Comparison of ENCODE assay signal across 8 cellular contexts in genomic region chr4:176002007-176002623, GRCh38.
DNase-seq lines count a peak whose midpoint lies in the region; ATAC-seq, FAIRE-seq and TF ChIP-seq lines count a peak whose summit lies in the region.

No MANE protein-coding gene starts in this region.

- H3K4me3 Mint-ChIP-seq in activated CD4-positive, alpha-beta T cell treated with anti-CD3 and anti-CD28 coated beads for 36 hours, result peak overlapping the region; percentile 21
- H3K4me3 Mint-ChIP-seq in H9, result peak overlapping the region; percentile 77 to 92

- no peak for TF ChIP-seq CTCF in H9 (conservative IDR thresholded peaks at IDR 0.05)
- no peak for TF ChIP-seq CTCF in bronchial epithelial cell (IDR thresholded peaks at IDR 0.05; ENCODE audit: insufficient read depth, low read length, severe bottlenecking)
- no peak for TF ChIP-seq CTCF in liver (IDR thresholded peaks at IDR 0.05; ENCODE audit: low read depth, low read length, missing input control)

- H3K4ac ChIP-seq in H9 (ENCODE audit: low read depth, low read length), result no peak overlapping the region

- no peak overlapping the region for H3K56ac ChIP-seq in H9 (ENCODE audit: insufficient read length, low read depth, low read length)

- peak; percentile 24 for DNase-seq in activated CD4-positive, alpha-beta T cell treated with anti-CD3 and anti-CD28 coated beads for 36 hours
- no peak for DNase-seq in activated CD4-positive, alpha-beta T cell treated with anti-CD3 and anti-CD28 coated beads for 1 hour
- DNase-seq in H9 (peak; percentile 78), NCI-H460 (ENCODE audit: extremely low read depth, low read depth) (peak; percentile 3), bronchial epithelial cell (ENCODE audit: low read depth) (no peak), substantia nigra (lab: John Stamatoyannopoulos, UW) (peak in 44 of 49 donors; percentile 2 to 67 (median 29)), NCI-H2196 (lab: John Stamatoyannopoulos, UW; ENCODE audit: unreplicated experiment) (no peak)

- no peaks in the 10 kb centered on the region for H3K36me3 Mint-ChIP-seq in activated CD4-positive, alpha-beta T cell treated with anti-CD3 and anti-CD28 coated beads for 36 hours (ENCODE audit: low read depth)
- no peaks in the 10 kb centered on the region for H3K36me3 Mint-ChIP-seq in H9 (ENCODE audit: insufficient read depth in 1 of 3, low read depth in 3 of 3)

- H3K14ac ChIP-seq in H9 (ENCODE audit: insufficient read depth, low read length), result no peak overlapping the region

- no peaks in the 10 kb centered on the region for H3K9me3 Mint-ChIP-seq in activated CD4-positive, alpha-beta T cell treated with anti-CD3 and anti-CD28 coated beads for 36 hours (ENCODE audit: low read depth)
- no peaks in the 10 kb centered on the region for H3K9me3 Mint-ChIP-seq in H9

- FAIRE-seq in bronchial epithelial cell (lab: Jason Lieb, UNC), result no peak

- H3K27ac ChIP-seq in H9 (ENCODE audit: insufficient read length, low read depth, low read length) (no peak overlapping the region), liver (ENCODE audit: low read depth in 1 of 2, low read length in 2 of 2) (peak overlapping the region in 1 of 2 donors; percentile 57), substantia nigra (ENCODE audit: low read depth, low read length, poor library complexity, severe bottlenecking) (peak overlapping the region; percentile 15)

- H4K8ac ChIP-seq in H9 (replicated peaks; ENCODE audit: insufficient read length, low read depth, low read length), result no peak overlapping the region

- H3K9ac ChIP-seq in H9 (ENCODE audit: extremely low read depth, insufficient read length, low read length), result peak overlapping the region; percentile 48
- H3K9ac ChIP-seq in liver (ENCODE audit: low read depth in 1 of 2, low read length in 2 of 2), result no peak overlapping the region

- peaks cover 11% of the 10 kb centered on the region for H3K4me1 Mint-ChIP-seq in activated CD4-positive, alpha-beta T cell treated with anti-CD3 and anti-CD28 coated beads for 36 hours
- H3K4me1 Mint-ChIP-seq in H9, result peaks cover 31 to 40% of the 10 kb centered on the region in 2 experiments

- H3K4me3 ChIP-seq in bronchial epithelial cell (ENCODE audit: low read depth, low read length) (peak overlapping the region; percentile 24), liver (ENCODE audit: low read depth in 1 of 3, low read length in 3 of 3) (peak overlapping the region in 2 of 3 donors; percentile 38 to 60)

- H2BK5ac ChIP-seq in H9 (ENCODE audit: insufficient read length, low read length), result no peak overlapping the region

- H2AFZ ChIP-seq in H9 (ENCODE audit: low read length), result no peak overlapping the region

- whole genome bisulfite sequencing in H9 (ENCODE audit: extremely low coverage, insufficient read length, low lambda C conversion rate), result no CpG with 5 or more reads among the region's 44 CpGs
- WGBS in liver, result 2% methylated on average over 44 of the region's 44 CpGs

- no peaks in the 10 kb centered on the region for H3K36me3 ChIP-seq in bronchial epithelial cell (ENCODE audit: control insufficient read depth, insufficient read depth, low read length)
- H3K36me3 ChIP-seq in liver (ENCODE audit: control insufficient read depth in 4 of 4, insufficient read depth in 3 of 4, low read depth in 1 of 4, low read length in 3 of 4), result no peaks in the 10 kb centered on the region

- H2BK120ac ChIP-seq in H9 (ENCODE audit: low read depth, low read length, poor library complexity, severe bottlenecking), result no peak overlapping the region

- intact Hi-C loops in activated CD4-positive, alpha-beta T cell treated with anti-CD3 and anti-CD28 coated beads for 36 hours (cut with DNase I, micrococcal nuclease), result no loop called here

- H3K23me2 ChIP-seq in H9 (ENCODE audit: insufficient read length, low read depth, low read length, poor library complexity, severe bottlenecking), result peaks cover 14% of the 10 kb centered on the region

- H4K91ac ChIP-seq in H9 (ENCODE audit: insufficient read length, low read depth, low read length), result no peak overlapping the region

- no peak overlapping the region for H3K27ac Mint-ChIP-seq in activated CD4-positive, alpha-beta T cell treated with anti-CD3 and anti-CD28 coated beads for 36 hours
- no peak overlapping the region for H3K27ac Mint-ChIP-seq in H9

- no peak overlapping the region for H2BK12ac ChIP-seq in H9 (ENCODE audit: insufficient read length, low read depth, low read length)

- H3K9me3 ChIP-seq in H9 (ENCODE audit: control insufficient read depth, low read depth, low read length), result no peaks in the 10 kb centered on the region
- H3K9me3 ChIP-seq in liver (ENCODE audit: control insufficient read depth in 4 of 4, low read length in 3 of 4), result no peaks in the 10 kb centered on the region

- H4K20me1 ChIP-seq in H9 (ENCODE audit: control insufficient read depth, insufficient read depth, insufficient read length), result no peaks in the 10 kb centered on the region

- H3T11ph ChIP-seq in H9 (ENCODE audit: low read length), result no peak overlapping the region

- no peak overlapping the region for H3K18ac ChIP-seq in H9 (ENCODE audit: insufficient read length, low read depth, low read length)

- no peak overlapping the region for H2BK15ac ChIP-seq in H9 (ENCODE audit: low read depth, low read length)

- no peak for TF ChIP-seq RAD21 in liver (IDR thresholded peaks at IDR 0.05)

- H2AK5ac ChIP-seq in H9 (ENCODE audit: insufficient read length, low read length), result no peak overlapping the region

- no peaks in the 10 kb centered on the region; the same call in 1 of the 2 replicates for H3K27me3 ChIP-seq in H9 (ENCODE audit: insufficient read depth, low read length)
- peaks cover 9% of the 10 kb centered on the region for H3K27me3 ChIP-seq in bronchial epithelial cell (ENCODE audit: control insufficient read depth, insufficient read depth, low read length)
- H3K27me3 ChIP-seq in liver (ENCODE audit: control insufficient read depth in 4 of 4, insufficient read depth in 4 of 4, low read length in 3 of 4), result peaks cover 0 to 5% (median 2%) of the 10 kb centered on the region in 4 donors

- H2BK20ac ChIP-seq in H9 (ENCODE audit: low read depth, low read length, poor library complexity, severe bottlenecking), result no peak overlapping the region

- POLR2A ChIA-PET in activated CD4-positive, alpha-beta T cell treated with anti-CD3 and anti-CD28 coated beads for 36 hours (lab: Charles Lee), result no interaction called here

- no peaks in the 10 kb centered on the region for H3K79me1 ChIP-seq in H9 (ENCODE audit: insufficient read depth, low read depth, low read length, poor library complexity, severe bottlenecking)

- peak overlapping the region; percentile 99 for H3K4me2 ChIP-seq in H9 (ENCODE audit: insufficient read depth, insufficient read length, low read length)

- no peak for ATAC-seq in activated CD4-positive, alpha-beta T cell treated with anti-CD3 and anti-CD28 coated beads for 36 hours

- peaks cover 41% of the 10 kb centered on the region for H3K27me3 Mint-ChIP-seq in activated CD4-positive, alpha-beta T cell treated with anti-CD3 and anti-CD28 coated beads for 36 hours
- H3K27me3 Mint-ChIP-seq in H9 (ENCODE audit: low read depth), result peaks cover 35% of the 10 kb centered on the region

- no peak overlapping the region for H3K23ac ChIP-seq in H9 (ENCODE audit: insufficient read length, low read depth, low read length)

- no peaks in the 10 kb centered on the region for H3K79me2 ChIP-seq in H9 (ENCODE audit: insufficient read depth, low read length)

- H3K4me1 ChIP-seq in H9 (ENCODE audit: insufficient read depth, low read length), result 0 out of 2 replicates have a peak, but pooled peaks cover 2% of the 10 kb centered on the region
- H3K4me1 ChIP-seq in liver (ENCODE audit: control insufficient read depth in 4 of 4, insufficient read depth in 4 of 4, low read length in 3 of 4), result peaks cover 5 to 12% (median 10%) of the 10 kb centered on the region in 4 donors

- CTCF ChIA-PET in activated CD4-positive, alpha-beta T cell treated with anti-CD3 and anti-CD28 coated beads for 36 hours (lab: Charles Lee), result no interaction called here

- no peak overlapping the region for H4K5ac ChIP-seq in H9 (ENCODE audit: insufficient read length, low read depth, low read length)

TF ChIP-seq in liver, 16 proteins besides CTCF, POLR2A, EP300 and RAD21:
- TF ChIP-seq HNF4A (conservative IDR thresholded peaks at IDR 0.05) (no peak), FOXA1 (IDR thresholded peaks at IDR 0.05) (no peak), TAF1 (conservative IDR thresholded peaks at IDR 0.05) (no peak), MAX (IDR thresholded peaks at IDR 0.05) (no peak), ZBTB33 (IDR thresholded peaks at IDR 0.05) (no peak), ATF3 (IDR thresholded peaks at IDR 0.05) (no peak), JUND (IDR thresholded peaks at IDR 0.05) (no peak), SP1 (IDR thresholded peaks at IDR 0.05) (no peak), YY1 (IDR thresholded peaks at IDR 0.05) (no peak), NR2F2 (IDR thresholded peaks at IDR 0.05) (no peak), GABPA (IDR thresholded peaks at IDR 0.05 in 1 of 2, conservative IDR thresholded peaks at IDR 0.05 in 1 of 2) (no peak)

Comparison
In these comparisons a context has a peak if more than half of its experiments do, and no peak if none do; other contexts are left out.
1. DNase-seq: peak in activated CD4-positive, alpha-beta T cell treated with anti-CD3 and anti-CD28 coated beads for 36 hours (single experiment), H9 (single experiment), NCI-H460 (single experiment) and substantia nigra (44 of 49); none in activated CD4-positive, alpha-beta T cell treated with anti-CD3 and anti-CD28 coated beads for 1 hour (single experiment), bronchial epithelial cell (single experiment) and NCI-H2196 (single experiment).